ENCODE assay signal across 20 cellular contexts in the genomic region with DNA sequence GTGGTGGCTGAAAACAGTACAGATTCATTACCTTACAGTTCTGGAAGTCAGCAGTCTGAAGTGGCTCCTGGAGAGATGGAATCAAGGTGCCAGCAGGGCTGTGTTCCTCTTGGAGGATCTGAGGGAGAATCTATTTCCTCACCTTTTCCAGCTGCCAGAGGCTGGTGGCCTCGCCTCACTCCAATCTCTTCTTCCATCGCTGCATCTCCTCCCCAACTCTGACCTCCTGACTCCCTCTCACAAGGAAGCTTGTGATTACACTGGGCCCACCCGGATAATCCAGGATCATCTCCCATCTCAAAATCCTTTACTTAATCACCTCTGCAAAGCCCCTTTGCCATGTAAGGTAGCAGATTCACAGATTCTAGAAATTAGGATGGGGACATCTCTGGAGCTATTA.
"Had no signal": no experiment of that assay in that cellular context is flagged by ENCODE, and none has a peak within 500 bp of the region (broad histone marks: within the 10 kb centered on the region; RNA-seq: fewer than 3 reads in every experiment).

No MANE protein-coding gene starts in this region.

- H3K27ac ChIP-seq: HL-60, KMS-11, SJSA1, SK-N-MC had no signal

- H3K27me3 ChIP-seq: SJSA1 had no signal

- H3K4me2 ChIP-seq: KMS-11 had no signal

- H3K9ac ChIP-seq: KMS-11 had no signal

- H3K36me3 ChIP-seq: SJSA1 had no signal

- ATAC-seq: Right ventricle myocardium inferior had no signal

- DNase-seq: Kasumi-1, MM.1S, NCI-H1092 treated with DMSO at 0.1 percent for 48 hours, NCI-H1436, NCI-H187, NCI-H2029, NCI-H2081 treated with DMSO at 0.1 percent for 48 hours, NCI-H2171, NCI-H345, NCI-H446 treated with DMSO at 0.1 percent for 48 hours, NCI-H510A treated with DMSO at 0.1 percent for 48 hours, NCI-H526, RPMI8226, SIG-M5 had no signal

- H3K9me3 ChIP-seq: SJSA1 had no signal

- H3K4me3 ChIP-seq: K562, SJSA1, SK-N-MC had no signal
